In the genomic region with DNA sequence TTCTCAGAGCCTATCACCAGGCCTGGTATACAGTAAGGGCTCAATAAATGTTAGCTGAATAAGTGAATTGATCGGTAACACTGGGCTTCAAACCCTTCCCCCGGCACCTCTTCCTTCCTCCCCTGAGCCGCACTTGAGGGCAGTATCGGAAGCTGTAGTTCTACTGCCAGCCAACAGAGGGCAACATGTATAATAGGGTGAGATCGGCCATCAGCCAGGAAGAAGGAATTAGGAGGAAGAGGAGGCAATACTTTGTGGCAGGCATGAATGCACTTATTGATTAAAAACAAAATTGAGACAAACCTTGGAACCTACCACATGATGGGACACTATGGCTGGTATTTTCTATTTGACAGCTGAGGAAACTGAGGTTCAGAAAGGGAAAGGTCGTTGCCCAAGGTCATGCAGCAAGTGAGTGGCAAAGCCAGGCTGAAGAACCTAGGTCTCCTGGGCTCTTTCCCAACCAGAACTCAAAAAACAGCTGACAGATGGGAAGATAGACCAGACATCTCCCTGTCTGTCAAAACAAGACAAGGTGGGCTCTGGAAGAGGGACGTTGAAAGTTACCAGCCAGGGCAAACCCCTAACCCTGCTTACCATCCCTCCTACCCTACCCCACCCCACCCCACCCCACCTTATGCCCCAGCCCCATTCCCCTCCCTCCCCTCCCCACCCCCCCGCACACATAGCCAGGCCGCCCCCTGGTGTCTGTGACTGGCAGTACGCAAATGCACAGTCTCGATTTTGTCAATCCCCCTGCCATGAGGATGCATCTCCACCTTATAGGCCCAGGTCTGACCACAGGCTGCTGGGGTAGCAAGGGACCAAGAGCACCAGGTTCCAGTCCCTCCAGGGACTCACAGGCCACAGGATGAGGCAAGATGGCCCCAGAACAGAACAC, we compare ENCODE assay signal across 8 cellular contexts.
DNase-seq lines count a peak whose midpoint lies in the region; ATAC-seq, FAIRE-seq and TF ChIP-seq lines count a peak whose summit lies in the region.

No MANE protein-coding gene starts in this region.

- peaks cover 28% of the 10 kb centered on the region for H3K4me1 Mint-ChIP-seq in T-helper 2 cell treated with Interferon-gamma antibody and Interleukin-4, amounts not matched to agents 5 μg/mL and 100 μg/mL, for 36 hours (ENCODE audit: low read depth)
- H3K4me1 Mint-ChIP-seq in astrocyte (ENCODE audit: low read depth, unreplicated experiment), result peaks cover 2% of the 10 kb centered on the region
- peaks cover 44% of the 10 kb centered on the region for H3K4me1 Mint-ChIP-seq in stimulated activated naive CD8-positive, alpha-beta T cell treated with anti-CD3 and anti-CD28 coated beads, Interleukin-15, amount 100 ng/mL, for 72 hours

- peaks cover 25% of the 10 kb centered on the region for H3K27me3 ChIP-seq in astrocyte (ENCODE audit: insufficient read depth, low read length)

- no peaks in the 10 kb centered on the region for H4K20me1 ChIP-seq in astrocyte (ENCODE audit: insufficient read depth, low read length)

- DNase-seq in COLO829 (ENCODE audit: low spot score) (peak; percentile 58), HuH-7 (ENCODE audit: low spot score) (peak; percentile 71), astrocyte (ENCODE audit: low read depth) (no peak), left colon (peak in 1 of 2 donors; percentile 55)
- no peak for DNase-seq in T-helper 2 cell treated with Interferon-gamma antibody and Interleukin-4, amounts not matched to agents 5 μg/mL and 100 μg/mL, for 36 hours (ENCODE audit: low spot score)
- DNase-seq in stimulated activated naive CD8-positive, alpha-beta T cell treated with anti-CD3 and anti-CD28 coated beads, Interleukin-15, amount 100 ng/mL, for 72 hours, result peak; percentile 50 to 56

- peak; percentile 56 for ATAC-seq in left colon
- ATAC-seq in stimulated activated naive CD8-positive, alpha-beta T cell treated with anti-CD3 and anti-CD28 coated beads, Interleukin-15, amount 100 ng/mL, for 72 hours, result peak; percentile 25
- ATAC-seq in GM18907 (IDR thresholded peaks at IDR 0.05; ENCODE audit: unreplicated experiment), result no peak
- ATAC-seq in GM19397 (IDR thresholded peaks at IDR 0.05; ENCODE audit: unreplicated experiment), result no peak

- H3K27ac ChIP-seq in astrocyte (ENCODE audit: low read depth, low read length), result no peak overlapping the region

- no peaks in the 10 kb centered on the region for H3K36me3 ChIP-seq in astrocyte (ENCODE audit: insufficient read depth, low read length)

- H3K27ac Mint-ChIP-seq in T-helper 2 cell treated with Interferon-gamma antibody and Interleukin-4, amounts not matched to agents 5 μg/mL and 100 μg/mL, for 36 hours, result peak overlapping the region; percentile 9
- no peak overlapping the region for H3K27ac Mint-ChIP-seq in astrocyte (ENCODE audit: unreplicated experiment)
- H3K27ac Mint-ChIP-seq in stimulated activated naive CD8-positive, alpha-beta T cell treated with anti-CD3 and anti-CD28 coated beads, Interleukin-15, amount 100 ng/mL, for 72 hours, result peak overlapping the region; percentile 21 to 75

- no peak overlapping the region for H2AFZ ChIP-seq in astrocyte (ENCODE audit: low read depth, low read length)

- H3K9ac ChIP-seq in astrocyte (ENCODE audit: low read length), result no peak overlapping the region

- no peak overlapping the region for H3K4me2 ChIP-seq in astrocyte (ENCODE audit: low read length)

- intact Hi-C loops in left colon (cut with DNase I, micrococcal nuclease), result loop anchor here (2.0 to 10.0 kb wide), 3 partner anchors 103 to 190 kb away; partner anchors contain the start of gene RUNX3 (in 2 of the 2)

- FAIRE-seq in astrocyte (lab: Jason Lieb, UNC), result no peak

- H3K79me2 ChIP-seq in astrocyte (ENCODE audit: insufficient read depth, low read length), result no peaks in the 10 kb centered on the region

- H3K9me3 ChIP-seq in astrocyte (ENCODE audit: insufficient read depth, low read depth, low read length), result no peaks in the 10 kb centered on the region

- peak; percentile 56 for TF ChIP-seq CTCF in astrocyte (IDR thresholded peaks at IDR 0.05; ENCODE audit: insufficient read depth, low read depth, low read length)

- H3K9me3 Mint-ChIP-seq in T-helper 2 cell treated with Interferon-gamma antibody and Interleukin-4, amounts not matched to agents 5 μg/mL and 100 μg/mL, for 36 hours, result no peaks in the 10 kb centered on the region
- peaks cover 3% of the 10 kb centered on the region for H3K9me3 Mint-ChIP-seq in astrocyte (ENCODE audit: unreplicated experiment)
- H3K9me3 Mint-ChIP-seq in stimulated activated naive CD8-positive, alpha-beta T cell treated with anti-CD3 and anti-CD28 coated beads, Interleukin-15, amount 100 ng/mL, for 72 hours, result no peaks in the 10 kb centered on the region

- no peak overlapping the region for H3K4me3 ChIP-seq in astrocyte (ENCODE audit: insufficient read depth, low read depth, low read length)

- no peak overlapping the region for H3K4me3 Mint-ChIP-seq in T-helper 2 cell treated with Interferon-gamma antibody and Interleukin-4, amounts not matched to agents 5 μg/mL and 100 μg/mL, for 36 hours
- H3K4me3 Mint-ChIP-seq in astrocyte (ENCODE audit: unreplicated experiment), result no peak overlapping the region
- H3K4me3 Mint-ChIP-seq in stimulated activated naive CD8-positive, alpha-beta T cell treated with anti-CD3 and anti-CD28 coated beads, Interleukin-15, amount 100 ng/mL, for 72 hours, result peak overlapping the region in 1 of 2 donors; percentile 61

- no peaks in the 10 kb centered on the region for H3K36me3 Mint-ChIP-seq in T-helper 2 cell treated with Interferon-gamma antibody and Interleukin-4, amounts not matched to agents 5 μg/mL and 100 μg/mL, for 36 hours (ENCODE audit: low read depth)
- no peaks in the 10 kb centered on the region for H3K36me3 Mint-ChIP-seq in astrocyte (ENCODE audit: low read depth, unreplicated experiment)

- H3K4me1 ChIP-seq in astrocyte (ENCODE audit: insufficient read depth, low read length), result peaks cover 15% of the 10 kb centered on the region

- H3K27me3 Mint-ChIP-seq in T-helper 2 cell treated with Interferon-gamma antibody and Interleukin-4, amounts not matched to agents 5 μg/mL and 100 μg/mL, for 36 hours (ENCODE audit: low read depth), result peaks cover 14% of the 10 kb centered on the region
- peaks cover 30% of the 10 kb centered on the region for H3K27me3 Mint-ChIP-seq in astrocyte (ENCODE audit: low read depth, unreplicated experiment)
- no peaks in the 10 kb centered on the region for H3K27me3 Mint-ChIP-seq in stimulated activated naive CD8-positive, alpha-beta T cell treated with anti-CD3 and anti-CD28 coated beads, Interleukin-15, amount 100 ng/mL, for 72 hours

Comparison
In these comparisons a context has a peak if more than half of its experiments do, and no peak if none do; other contexts are left out.
1. DNase-seq: peak in COLO829 (single experiment), HuH-7 (single experiment) and stimulated activated naive CD8-positive, alpha-beta T cell treated with anti-CD3 and anti-CD28 coated beads, Interleukin-15, amount 100 ng/mL, for 72 hours (2 of 2); none in T-helper 2 cell treated with Interferon-gamma antibody and Interleukin-4, amounts not matched to agents 5 μg/mL and 100 μg/mL, for 36 hours (single experiment) and astrocyte (single experiment).
2. ATAC-seq: peak in left colon (single experiment) and stimulated activated naive CD8-positive, alpha-beta T cell treated with anti-CD3 and anti-CD28 coated beads, Interleukin-15, amount 100 ng/mL, for 72 hours (single experiment); none in GM18907 (single experiment) and GM19397 (single experiment).